9 cellular contexts compared by ENCODE assay signal in genomic region chr13:64510698-64511097, GRCh38.
"Had no signal": no experiment of that assay in that cellular context is flagged by ENCODE, and none has a peak within 500 bp of the region (broad histone marks: within the 10 kb centered on the region; RNA-seq: fewer than 3 reads in every experiment).

No MANE protein-coding gene starts in this region.

- H3K27ac ChIP-seq: GM23248, HL-60 had no signal

- H2AFZ ChIP-seq: GM23248 had no signal

- H3K9ac ChIP-seq: GM23248 had no signal

- DNase-seq: GM23248, GOT3, H7, HFFc6, KBM-7 had no signal

- H3K4me1 ChIP-seq: HAP-1 had no signal

- H3K4me3 ChIP-seq: GM23248, HAP-1 had no signal

- H3K36me3 ChIP-seq: HAP-1 had no signal

- ATAC-seq: HCT116, HepG2 had no signal
